11 cellular contexts compared by ENCODE assay signal in genomic region chr17:82271401-82271800, GRCh38. TPM values are rescaled to one million over a fixed set of nuclear protein-coding genes. Genes with fewer than 3 reads are reported as not detected.
DNase-seq lines count a peak whose midpoint lies in the region; ATAC-seq lines count a peak whose summit lies in the region.
"Had no signal": no experiment of that assay in that cellular context is flagged by ENCODE, and none has a peak within 500 bp of the region (broad histone marks: within the 10 kb centered on the region; RNA-seq: fewer than 3 reads in every experiment).

No MANE protein-coding gene starts in this region.

- peak overlapping the region; percentile 43 for H3K27ac ChIP-seq in stomach smooth muscle (ENCODE audit: low read length)

- no peaks in the 10 kb centered on the region for H3K27me3 ChIP-seq in stomach smooth muscle (ENCODE audit: control insufficient read depth in 1 of 2, insufficient read depth in 2 of 2, low read length in 2 of 2)

- peak overlapping the region; percentile 96 for H3K4me3 Mint-ChIP-seq in activated T-cell treated with anti-CD3 and anti-CD28 coated beads, Interleukin-2, amount 50 U/mL, for 4 hours
- H3K4me3 Mint-ChIP-seq in activated naive CD8-positive, alpha-beta T cell treated with anti-CD3 and anti-CD28 coated beads, Interleukin-2, amount 10 ng/mL, durations not matched to agents 7 days and 5 days = peak overlapping the region; percentile 91
- H3K4me3 Mint-ChIP-seq in immature natural killer cell = peak overlapping the region; percentile 92 to 98 (median 94)

- peaks cover 63% of the 10 kb centered on the region for H3K4me1 Mint-ChIP-seq in activated T-cell treated with anti-CD3 and anti-CD28 coated beads, Interleukin-2, amount 50 U/mL, for 4 hours (ENCODE audit: low read depth)
- H3K4me1 Mint-ChIP-seq in activated naive CD8-positive, alpha-beta T cell treated with anti-CD3 and anti-CD28 coated beads, Interleukin-2, amount 10 ng/mL, durations not matched to agents 7 days and 5 days = peaks cover 43% of the 10 kb centered on the region
- peaks cover 63 to 64% of the 10 kb centered on the region in 2 donors for H3K4me1 Mint-ChIP-seq in immature natural killer cell

- no peaks in the 10 kb centered on the region for H3K9me3 Mint-ChIP-seq in activated T-cell treated with anti-CD3 and anti-CD28 coated beads, Interleukin-2, amount 50 U/mL, for 4 hours
- H3K9me3 Mint-ChIP-seq in activated naive CD8-positive, alpha-beta T cell treated with anti-CD3 and anti-CD28 coated beads, Interleukin-2, amount 10 ng/mL, durations not matched to agents 7 days and 5 days = no peaks in the 10 kb centered on the region
- H3K9me3 Mint-ChIP-seq in immature natural killer cell = no peaks in the 10 kb centered on the region
- H3K9me3 Mint-ChIP-seq: stimulated activated naive B cell treated with anti-CD40 and anti-IgM and Interleukin-4, amounts not matched to agents 10 μg/mL and 1 μg/mL and 100 μg/mL, for 72 hours had no signal

- H3K4me3 ChIP-seq in stomach smooth muscle (ENCODE audit: low read length in 2 of 2) = peak overlapping the region; percentile 40 to 86

- peak overlapping the region in 1 of 2 donors; percentile 84 for H3K9ac ChIP-seq in stomach smooth muscle (ENCODE audit: low read length in 2 of 2)

- H3K36me3 Mint-ChIP-seq in activated T-cell treated with anti-CD3 and anti-CD28 coated beads, Interleukin-2, amount 50 U/mL, for 4 hours (ENCODE audit: insufficient read depth) = peaks cover 21% of the 10 kb centered on the region
- H3K36me3 Mint-ChIP-seq in activated naive CD8-positive, alpha-beta T cell treated with anti-CD3 and anti-CD28 coated beads, Interleukin-2, amount 10 ng/mL, durations not matched to agents 7 days and 5 days = peaks cover 16% of the 10 kb centered on the region
- H3K36me3 Mint-ChIP-seq in immature natural killer cell = peaks cover 5 to 27% (median 8%) of the 10 kb centered on the region in 3 donors

- no peak overlapping the region for H3K27ac Mint-ChIP-seq in activated naive CD8-positive, alpha-beta T cell treated with anti-CD3 and anti-CD28 coated beads, Interleukin-2, amount 10 ng/mL, durations not matched to agents 7 days and 5 days
- H3K27ac Mint-ChIP-seq in immature natural killer cell = peak overlapping the region; percentile 91 to 100 (median 96)

- peaks cover 8 to 16% of the 10 kb centered on the region in 2 donors for H3K36me3 ChIP-seq in stomach smooth muscle (ENCODE audit: control insufficient read depth in 2 of 2, insufficient read depth in 2 of 2, low read length in 2 of 2)

- H3K9me3 ChIP-seq in stomach smooth muscle (ENCODE audit: control insufficient read depth in 2 of 2, low read length in 2 of 2) = no peaks in the 10 kb centered on the region

- H3K4me1 ChIP-seq in stomach smooth muscle (ENCODE audit: control insufficient read depth, insufficient read depth, low read length) = peaks cover 72% of the 10 kb centered on the region

- ATAC-seq in activated T-cell treated with anti-CD3 and anti-CD28 coated beads, Interleukin-2, amount 50 U/mL, for 4 hours = no peak
- no peak for ATAC-seq in activated naive CD8-positive, alpha-beta T cell treated with anti-CD3 and anti-CD28 coated beads, Interleukin-2, amount 10 ng/mL, durations not matched to agents 7 days and 5 days (ENCODE audit: low read depth)
- no peak for ATAC-seq in GM21723 (IDR thresholded peaks at IDR 0.05; ENCODE audit: unreplicated experiment)
- ATAC-seq: esophagus mucosa; stimulated activated naive B cell treated with anti-CD40 and anti-IgM and Interleukin-4, amounts not matched to agents 10 μg/mL and 1 μg/mL and 100 μg/mL, for 72 hours had no signal

- DNase-seq in activated T-cell treated with anti-CD3 and anti-CD28 coated beads, Interleukin-2, amount 50 U/mL, for 4 hours = no peak
- no peak for DNase-seq in activated T-cell treated with anti-CD3 and anti-CD28 coated beads, Interleukin-2, amount 50 U/mL, for 48 hours
- no peak for DNase-seq in activated naive CD8-positive, alpha-beta T cell treated with anti-CD3 and anti-CD28 coated beads, Interleukin-2, amount 10 ng/mL, durations not matched to agents 7 days and 5 days
- DNase-seq in immature natural killer cell (no peak), ureter (ENCODE audit: low spot score) (no peak)
- DNase-seq in activated CD4-positive, CD25-positive, alpha-beta regulatory T cell (lab: John Stamatoyannopoulos, UW) = no peak
- DNase-seq: stimulated activated naive B cell treated with anti-CD40 and anti-IgM and Interleukin-4, amounts not matched to agents 10 μg/mL and 1 μg/mL and 100 μg/mL, for 72 hours had no signal

- H3K27me3 Mint-ChIP-seq in activated T-cell treated with anti-CD3 and anti-CD28 coated beads, Interleukin-2, amount 50 U/mL, for 4 hours (ENCODE audit: low read depth) = no peaks in the 10 kb centered on the region
- no peaks in the 10 kb centered on the region for H3K27me3 Mint-ChIP-seq in activated naive CD8-positive, alpha-beta T cell treated with anti-CD3 and anti-CD28 coated beads, Interleukin-2, amount 10 ng/mL, durations not matched to agents 7 days and 5 days
- H3K27me3 Mint-ChIP-seq in immature natural killer cell (ENCODE audit: low read depth in 3 of 3) = peaks cover 17 to 32% (median 23%) of the 10 kb centered on the region in 3 donors
- H3K27me3 Mint-ChIP-seq: stimulated activated naive B cell treated with anti-CD40 and anti-IgM and Interleukin-4, amounts not matched to agents 10 μg/mL and 1 μg/mL and 100 μg/mL, for 72 hours had no signal

- POLR2A ChIA-PET in activated naive CD8-positive, alpha-beta T cell treated with anti-CD3 and anti-CD28 coated beads, Interleukin-2, amount 10 ng/mL, durations not matched to agents 7 days and 5 days (lab: Charles Lee) = no interaction called here

RNA-seq across cellular contexts. Expression of gene CSNK1D, which starts 2.1 kb away (rescaled TPM):
- 100 to 1,000 TPM; 152 to 170 (median 164) TPM for total RNA-seq in activated T-cell treated with anti-CD3 and anti-CD28 coated beads, Interleukin-2, amount 50 U/mL, for 4 hours
- 100 to 1,000 TPM; 135 to 140 TPM for total RNA-seq in activated naive CD8-positive, alpha-beta T cell treated with anti-CD3 and anti-CD28 coated beads, Interleukin-2, amount 10 ng/mL, durations not matched to agents 7 days and 5 days
- polyA plus RNA-seq in immature natural killer cell = 100 to 1,000 TPM in 1 of 3 donors, 10 to 100 TPM in 2; 48.9 to 130 (median 55.9) TPM
- 170 TPM for total RNA-seq in ureter

RNA-seq across cellular contexts. Expression of gene SLC16A3, which starts 42.6 kb away (rescaled TPM):
- 10 to 100 TPM; 22.0 to 31.5 (median 26.3) TPM for total RNA-seq in activated T-cell treated with anti-CD3 and anti-CD28 coated beads, Interleukin-2, amount 50 U/mL, for 4 hours
- 100 to 1,000 TPM; 195 to 211 TPM for total RNA-seq in activated naive CD8-positive, alpha-beta T cell treated with anti-CD3 and anti-CD28 coated beads, Interleukin-2, amount 10 ng/mL, durations not matched to agents 7 days and 5 days
- polyA plus RNA-seq in immature natural killer cell = 10 to 100 TPM in 1 of 3 donors, 1 to 10 TPM in 2; 5.8 to 12.2 (median 6.8) TPM
- total RNA-seq in ureter = 44.2 TPM

RNA-seq across cellular contexts. Expression of gene CD7, which starts 46.0 kb away (rescaled TPM):
- 100 to 1,000 TPM; 256 to 382 (median 364) TPM for total RNA-seq in activated T-cell treated with anti-CD3 and anti-CD28 coated beads, Interleukin-2, amount 50 U/mL, for 4 hours
- total RNA-seq in activated naive CD8-positive, alpha-beta T cell treated with anti-CD3 and anti-CD28 coated beads, Interleukin-2, amount 10 ng/mL, durations not matched to agents 7 days and 5 days = 100 to 1,000 TPM; 286 to 320 TPM
- polyA plus RNA-seq in immature natural killer cell = 100 to 1,000 TPM; 278 to 589 (median 370) TPM
- total RNA-seq in ureter = 3.4 TPM
- total RNA-seq: pulmonary artery endothelial cell had no signal

RNA-seq across cellular contexts. Expression of gene CCDC57, which starts 58.8 kb away (rescaled TPM):
- 10 to 100 TPM; 48.9 to 64.6 (median 60.5) TPM for total RNA-seq in activated T-cell treated with anti-CD3 and anti-CD28 coated beads, Interleukin-2, amount 50 U/mL, for 4 hours
- total RNA-seq in activated naive CD8-positive, alpha-beta T cell treated with anti-CD3 and anti-CD28 coated beads, Interleukin-2, amount 10 ng/mL, durations not matched to agents 7 days and 5 days = 10 to 100 TPM; 79.5 to 81.7 TPM
- 10 to 100 TPM; 27.7 to 65.8 (median 28.8) TPM for polyA plus RNA-seq in immature natural killer cell
- 108 TPM for total RNA-seq in ureter

Comparison
In these comparisons a context has a peak if more than half of its experiments do, and no peak if none do; other contexts are left out.
1. RNA of gene CD7, which starts 46.0 kb away (total RNA-seq): 256 to 382 TPM in activated T-cell treated with anti-CD3 and anti-CD28 coated beads, Interleukin-2, amount 50 U/mL, for 4 hours and 286 to 320 TPM in activated naive CD8-positive, alpha-beta T cell treated with anti-CD3 and anti-CD28 coated beads, Interleukin-2, amount 10 ng/mL, durations not matched to agents 7 days and 5 days; 3.4 TPM in ureter (single experiment); every median in the first group is over 10 times any median in the second.
2. Peak in every context shown above with its lines, with median percentiles within 50 percentile points of each other: H3K4me3 Mint-ChIP-seq.